ENCODE assay signal across 8 cellular contexts in genomic region chr21:37266515-37267221, GRCh38. TPM values are rescaled to one million over a fixed set of nuclear protein-coding genes. Genes with fewer than 3 reads are reported as not detected.
DNase-seq lines count a peak whose midpoint lies in the region; ATAC-seq and TF ChIP-seq lines count a peak whose summit lies in the region.

No MANE protein-coding gene starts in this region.

- H3K27me3 Mint-ChIP-seq in MCF 10A (ENCODE audit: insufficient read depth, unreplicated experiment) = no peaks in the 10 kb centered on the region

- peaks cover 10% of the 10 kb centered on the region for H3K4me1 Mint-ChIP-seq in MCF 10A (ENCODE audit: insufficient read depth, unreplicated experiment)

- no peaks in the 10 kb centered on the region for H3K27me3 ChIP-seq in subcutaneous abdominal adipose tissue (ENCODE audit: control insufficient read depth in 5 of 5, insufficient read depth in 4 of 5, low read length in 5 of 5)

- DNase-seq in NCI-H526 (lab: John Stamatoyannopoulos, UW) (peak; percentile 89 to 94), MCF 10A (ENCODE audit: unreplicated experiment) (no peak), left colon (peak in 1 of 2 donors; percentile 82), superior temporal gyrus (ENCODE audit: extremely low spot score) (no peak)

- peaks cover 0 to 24% (median 16%) of the 10 kb centered on the region in 5 donors for H3K4me1 ChIP-seq in subcutaneous abdominal adipose tissue (ENCODE audit: control insufficient read depth in 5 of 5, insufficient read depth in 5 of 5, low read length in 5 of 5)

- BruUV-seq in MCF 10A (replicated peaks; lab: Mats Ljungman, UMichigan) = no TSS peak

- H3K36me3 Mint-ChIP-seq in MCF 10A (ENCODE audit: insufficient read depth, unreplicated experiment) = peaks cover 17% of the 10 kb centered on the region

- no peaks in the 10 kb centered on the region for H3K36me3 ChIP-seq in subcutaneous abdominal adipose tissue (ENCODE audit: control insufficient read depth in 5 of 5, insufficient read depth in 5 of 5, low read length in 5 of 5)

- TF ChIP-seq CTCF in C4-2B (conservative IDR thresholded peaks at IDR 0.05) (no peak), MCF 10A (IDR thresholded peaks at IDR 0.05; ENCODE audit: unreplicated experiment) (no peak)

- peak; percentile 17 for ATAC-seq in GM18511 (IDR thresholded peaks at IDR 0.05; ENCODE audit: unreplicated experiment)
- peak; percentile 8 for ATAC-seq in HG03025 (IDR thresholded peaks at IDR 0.05; ENCODE audit: low FRiP score, unreplicated experiment)
- ATAC-seq in left colon = peak; percentile 53

- peak overlapping the region; percentile 94 for H3K4me3 Mint-ChIP-seq in MCF 10A (ENCODE audit: unreplicated experiment)

- no peaks in the 10 kb centered on the region for H3K9me3 Mint-ChIP-seq in MCF 10A (ENCODE audit: unreplicated experiment)

- no peaks in the 10 kb centered on the region for H3K9me3 ChIP-seq in subcutaneous abdominal adipose tissue (ENCODE audit: control insufficient read depth in 5 of 5, low read length in 5 of 5)

- H3K9ac ChIP-seq in subcutaneous abdominal adipose tissue (ENCODE audit: low read length in 5 of 5) = peak overlapping the region in 4 of 5 donors; percentile 74 to 80 (median 77)

- intact Hi-C loops in MCF 10A (cut with micrococcal nuclease) (loop anchor here (1.0 to 2.0 kb wide), 2 partner anchors 72 to 100 kb away; partner anchors contain the start of gene DYRK1A), left colon (cut with DNase I, micrococcal nuclease) (loop anchor here in 1 of 2 donors (5.0 kb wide), 1 partner anchor 96 kb away; no protein-coding TSS in a partner anchor)

- peak overlapping the region; percentile 100 for H3K27ac Mint-ChIP-seq in MCF 10A (ENCODE audit: low read depth, unreplicated experiment)

- H3K4me3 ChIP-seq in subcutaneous abdominal adipose tissue (ENCODE audit: low read depth in 1 of 5, low read length in 5 of 5) = peak overlapping the region; percentile 70 to 86 (median 81)

- H3K27ac ChIP-seq in C4-2B = peak overlapping the region; percentile 95
- peak overlapping the region; percentile 95 for H3K27ac ChIP-seq in subcutaneous abdominal adipose tissue (ENCODE audit: low read depth, low read length)

- CTCF ChIA-PET in MCF 10A (lab: Yijun Ruan, JAX) = interaction anchor here (0.8 to 1.7 kb wide), 6 partner anchors 15 to 217 kb away, joined by 3 to 6 read pairs (median 4); no protein-coding TSS in a partner anchor

- POLR2A ChIA-PET in MCF 10A (lab: Yijun Ruan, JAX) = interaction anchor here (0.7 to 6.0 kb wide), 24 partner anchors 8 to 1917 kb away, joined by 3 to 122 read pairs (median 4); partner anchors contain the start of genes DYRK1A and PSMG1

RNA-seq across cellular contexts. Expression of gene VPS26C, which starts 0.5 kb away (rescaled TPM):
- total RNA-seq in MCF 10A (2022) (38.5 and 61.6 TPM in 2 replicates), left colon (10 to 100 TPM; 67.8 to 69.6 TPM)

Comparison
In these comparisons a context has a peak if more than half of its experiments do, and no peak if none do; other contexts are left out.
1. DNase-seq: peak in NCI-H526 (2 of 2); none in MCF 10A (single experiment) and superior temporal gyrus (single experiment).
2. Peak in every context shown above with its lines, with median percentiles within 50 percentile points of each other: ATAC-seq.